ENCODE assay signal across 13 cellular contexts in genomic region chr12:53326460-53327185, GRCh38. TPM values are rescaled to one million over a fixed set of nuclear protein-coding genes. Genes with fewer than 3 reads are reported as not detected.
DNase-seq lines count a peak whose midpoint lies in the region; ATAC-seq and TF ChIP-seq lines count a peak whose summit lies in the region.
"Had no signal": no experiment of that assay in that cellular context is flagged by ENCODE, and none has a peak within 500 bp of the region (broad histone marks: within the 10 kb centered on the region; RNA-seq: fewer than 3 reads in every experiment).

No MANE protein-coding gene starts in this region.

- H3K27ac ChIP-seq in muscle layer of colon (ENCODE audit: low read depth, low read length) (no peak overlapping the region), uterus (no peak overlapping the region)

- peaks cover 21% of the 10 kb centered on the region for H3K4me1 Mint-ChIP-seq in CD14-positive monocyte
- peaks cover 19% of the 10 kb centered on the region for H3K4me1 Mint-ChIP-seq in activated naive CD8-positive, alpha-beta T cell treated with anti-CD3 and anti-CD28 coated beads for 36 hours

- no peaks in the 10 kb centered on the region for H3K36me3 Mint-ChIP-seq in CD14-positive monocyte
- H3K36me3 Mint-ChIP-seq in activated naive CD8-positive, alpha-beta T cell treated with anti-CD3 and anti-CD28 coated beads for 36 hours, result no peaks in the 10 kb centered on the region

- peak overlapping the region in 1 of 7 donors; percentile 25 for H3K27ac Mint-ChIP-seq in CD14-positive monocyte
- no peak overlapping the region for H3K27ac Mint-ChIP-seq in activated naive CD8-positive, alpha-beta T cell treated with anti-CD3 and anti-CD28 coated beads for 36 hours

- intact Hi-C loops in CD14-positive monocyte (cut with micrococcal nuclease), result loop anchor here in 1 of 2 donors (10.0 kb wide), 1 partner anchor 112 kb away; no protein-coding TSS in a partner anchor
- intact Hi-C loops in uterus (cut with DNase I; ENCODE audit: low total_unique reads), result no loop called here

- H3K36me3 ChIP-seq in muscle layer of colon (ENCODE audit: insufficient read depth, low read length) (no peaks in the 10 kb centered on the region), uterus (no peaks in the 10 kb centered on the region)
- H3K36me3 ChIP-seq: upper lobe of right lung had no signal

- TF ChIP-seq CTCF in CD14-positive monocyte (IDR thresholded peaks at IDR 0.05), result no peak
- TF ChIP-seq CTCF in GM12865 (IDR thresholded peaks at IDR 0.05; ENCODE audit: insufficient read depth, low read depth, low read length, missing control alignments), result no peak
- no peak for TF ChIP-seq CTCF in uterus (IDR thresholded peaks at IDR 0.05)

- ATAC-seq in HG02840 (IDR thresholded peaks at IDR 0.05; ENCODE audit: low FRiP score, unreplicated experiment), result no peak
- ATAC-seq: upper lobe of right lung had no signal

- H3K4me3 Mint-ChIP-seq in CD14-positive monocyte, result peak overlapping the region; percentile 70 to 90
- H3K4me3 Mint-ChIP-seq in activated naive CD8-positive, alpha-beta T cell treated with anti-CD3 and anti-CD28 coated beads for 36 hours, result peak overlapping the region; percentile 74

- no peak for DNase-seq in CD14-positive monocyte (ENCODE audit: low spot score)
- DNase-seq in GM12865 (ENCODE audit: low read depth), result peak; percentile 27
- DNase-seq in activated naive CD8-positive, alpha-beta T cell treated with anti-CD3 and anti-CD28 coated beads for 36 hours, result no peak
- no peak for DNase-seq in NCI-H2029 (lab: John Stamatoyannopoulos, UW)
- no peak for DNase-seq in HK-2 (ENCODE audit: unreplicated experiment)
- DNase-seq in uterus, result no peak
- DNase-seq: DMS153, NCI-H1694 had no signal

- no peak overlapping the region for H3K4me3 ChIP-seq in GM12865 (ENCODE audit: low read depth, low read length)
- no peak overlapping the region for H3K4me3 ChIP-seq in muscle layer of colon (ENCODE audit: low read depth in 1 of 2, low read length in 2 of 2)
- H3K4me3 ChIP-seq in uterus, result no peak overlapping the region

- peaks cover 22 to 35% (median 33%) of the 10 kb centered on the region in 3 donors for H3K27me3 Mint-ChIP-seq in CD14-positive monocyte (ENCODE audit: low read depth in 3 of 3)
- no peaks in the 10 kb centered on the region for H3K27me3 Mint-ChIP-seq in activated naive CD8-positive, alpha-beta T cell treated with anti-CD3 and anti-CD28 coated beads for 36 hours

- H3K27me3 ChIP-seq in muscle layer of colon (ENCODE audit: control insufficient read depth in 1 of 2, insufficient read depth in 2 of 2, low read length in 2 of 2), result peaks cover 0 to 6% of the 10 kb centered on the region in 2 donors
- no peaks in the 10 kb centered on the region for H3K27me3 ChIP-seq in uterus
- H3K27me3 ChIP-seq: upper lobe of right lung had no signal

- H3K4me1 ChIP-seq in muscle layer of colon (ENCODE audit: insufficient read depth, low read length), result peaks cover 14% of the 10 kb centered on the region
- peaks cover 0 to 3% of the 10 kb centered on the region in 2 donors for H3K4me1 ChIP-seq in uterus

- no peaks in the 10 kb centered on the region for H3K9me3 ChIP-seq in muscle layer of colon (ENCODE audit: low read length)
- H3K9me3 ChIP-seq in uterus, result no peaks in the 10 kb centered on the region
- H3K9me3 ChIP-seq: upper lobe of right lung had no signal

- H3K9me3 Mint-ChIP-seq in CD14-positive monocyte, result peaks cover 0 to 6% (median 0%) of the 10 kb centered on the region in 7 donors
- no peaks in the 10 kb centered on the region for H3K9me3 Mint-ChIP-seq in activated naive CD8-positive, alpha-beta T cell treated with anti-CD3 and anti-CD28 coated beads for 36 hours

- peak overlapping the region; percentile 53 for H3K9ac ChIP-seq in muscle layer of colon (ENCODE audit: low read length)

- TF ChIP-seq POLR2A in uterus (IDR thresholded peaks at IDR 0.05), result no peak

RNA-seq across cellular contexts. Expression of gene AAAS, which starts 5.2 kb away (rescaled TPM):
- polyA plus RNA-seq in CD14-positive monocyte, result 10 to 100 TPM; 25.6 to 27.2 TPM
- total RNA-seq in activated naive CD8-positive, alpha-beta T cell treated with anti-CD3 and anti-CD28 coated beads for 36 hours, result 10 to 100 TPM; 79.9 to 86.4 TPM
- total RNA-seq in uterus, result 10 to 100 TPM; 12.3 to 52.2 (median 46.9) TPM

RNA-seq across cellular contexts. Expression of gene SP7, which starts 9.5 kb away (rescaled TPM):
- not detected for polyA plus RNA-seq in CD14-positive monocyte
- not detected for total RNA-seq in activated naive CD8-positive, alpha-beta T cell treated with anti-CD3 and anti-CD28 coated beads for 36 hours
- under 1 TPM in 2 of 4 donors, not detected in 2; 0.34 to 0.62 TPM for total RNA-seq in uterus
- total RNA-seq: lower leg skin; T-helper 2 cell treated with Interferon-gamma antibody and Interleukin-4, amounts not matched to agents 100 ng/mL and 5 ng/mL, for 36 hours; upper lobe of right lung had no signal

RNA-seq across cellular contexts. Expression of gene MYG1, which starts 27.1 kb away (rescaled TPM):
- polyA plus RNA-seq in CD14-positive monocyte, result 10 to 100 TPM; 55.7 to 64.3 TPM
- total RNA-seq in activated naive CD8-positive, alpha-beta T cell treated with anti-CD3 and anti-CD28 coated beads for 36 hours, result 10 to 100 TPM; 73.4 to 79.7 TPM
- 10 to 100 TPM; 10.2 to 59.3 (median 33.9) TPM for total RNA-seq in uterus

RNA-seq across cellular contexts. Expression of gene PFDN5, which starts 31.3 kb away (rescaled TPM):
- polyA plus RNA-seq in CD14-positive monocyte, result 1,000 to 10,000 TPM; 1,474 to 1,751 TPM
- total RNA-seq in activated naive CD8-positive, alpha-beta T cell treated with anti-CD3 and anti-CD28 coated beads for 36 hours, result 100 to 1,000 TPM; 309 to 321 TPM
- 1,000 to 10,000 TPM in 2 of 4 donors, 100 to 1,000 TPM in 2; 347 to 1,573 (median 972) TPM for total RNA-seq in uterus

RNA-seq across cellular contexts. Expression of gene SP1, which starts 53.4 kb away (rescaled TPM):
- 10 to 100 TPM; 15.1 to 22.7 TPM for polyA plus RNA-seq in CD14-positive monocyte
- total RNA-seq in activated naive CD8-positive, alpha-beta T cell treated with anti-CD3 and anti-CD28 coated beads for 36 hours, result 10 to 100 TPM; 65.8 to 68.1 TPM
- 100 to 1,000 TPM in 2 of 4 donors, 10 to 100 TPM in 2; 58.8 to 127 (median 90.7) TPM for total RNA-seq in uterus
